In the genomic region with DNA sequence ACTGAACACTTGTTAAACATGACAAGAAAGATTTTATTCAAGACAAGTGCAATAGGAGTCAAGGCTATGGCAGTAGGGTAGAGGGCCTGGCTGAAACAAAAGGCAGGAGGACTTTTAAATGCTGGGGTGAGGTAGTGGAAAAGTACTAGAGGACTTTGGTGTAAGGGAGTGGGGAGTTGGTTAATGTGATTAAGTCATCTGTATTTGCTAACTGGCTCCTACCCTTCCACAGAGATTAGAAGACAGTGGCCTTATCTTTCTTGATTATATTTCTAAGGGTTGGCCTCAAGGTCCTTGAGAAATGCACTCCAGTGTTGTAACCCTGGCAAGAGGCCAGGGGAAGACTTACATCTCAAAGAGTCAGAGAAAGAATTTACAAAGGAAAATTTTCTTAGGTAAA, we compare ENCODE assay signal across 18 cellular contexts.
DNase-seq lines count a peak whose midpoint lies in the region; ATAC-seq, FAIRE-seq and TF ChIP-seq lines count a peak whose summit lies in the region.
"Had no signal": no experiment of that assay in that cellular context is flagged by ENCODE, and none has a peak within 500 bp of the region (broad histone marks: within the 10 kb centered on the region; RNA-seq: fewer than 3 reads in every experiment).

No MANE protein-coding gene starts in this region.

- H3K27ac ChIP-seq in pancreas (no peak overlapping the region), SK-N-SH (ENCODE audit: low read depth in 2 of 2, low read length in 1 of 2) (no peak overlapping the region)
- H3K27ac ChIP-seq: KMS-11 had no signal

- POLR2A ChIA-PET in HEK293T (lab: Yijun Ruan, JAX) = no interaction called here
- POLR2A ChIA-PET in activated CD8-positive, alpha-beta T cell treated with anti-CD3 and anti-CD28 coated beads, Interleukin-2, amount 10 ng/mL, durations not matched to agents 7 days and 5 days (lab: Charles Lee) = no interaction called here
- POLR2A ChIA-PET in SK-N-SH (lab: Yijun Ruan, JAX) = no interaction called here

- CTCF ChIA-PET in HEK293T (lab: Yijun Ruan, JAX) = no interaction called here
- CTCF ChIA-PET in activated CD8-positive, alpha-beta T cell treated with anti-CD3 and anti-CD28 coated beads, Interleukin-2, amount 10 ng/mL, durations not matched to agents 7 days and 5 days (lab: Charles Lee) = no interaction called here
- CTCF ChIA-PET in SK-N-SH (lab: Yijun Ruan, JAX) = no interaction called here

- H3K4me1 Mint-ChIP-seq in activated CD8-positive, alpha-beta T cell treated with anti-CD3 and anti-CD28 coated beads, Interleukin-2, amount 10 ng/mL, durations not matched to agents 7 days and 5 days (ENCODE audit: low read depth) = no peaks in the 10 kb centered on the region

- no peaks in the 10 kb centered on the region for H3K79me2 ChIP-seq in SK-N-SH (ENCODE audit: insufficient read depth)

- no peaks in the 10 kb centered on the region for H3K9me3 Mint-ChIP-seq in activated CD8-positive, alpha-beta T cell treated with anti-CD3 and anti-CD28 coated beads, Interleukin-2, amount 10 ng/mL, durations not matched to agents 7 days and 5 days (ENCODE audit: insufficient read depth)

- no peak overlapping the region for H3K9ac ChIP-seq in SK-N-SH
- H3K9ac ChIP-seq: KMS-11 had no signal

- H3K4me3 ChIP-seq in fibroblast of villous mesenchyme (ENCODE audit: low read depth, low read length) = no peak overlapping the region
- no peak overlapping the region for H3K4me3 ChIP-seq in pancreas
- H3K4me3 ChIP-seq in SK-N-SH (ENCODE audit: low read depth in 2 of 2, low read length in 1 of 2) = no peak overlapping the region

- H3K4me1 ChIP-seq in pancreas (no peaks in the 10 kb centered on the region), SK-N-SH (ENCODE audit: control insufficient read depth in 1 of 2, insufficient read depth in 2 of 2, low read depth in 1 of 2, low read length in 1 of 2) (no peaks in the 10 kb centered on the region; a peak in 1 of 4 replicates)

- no peak overlapping the region for H2AFZ ChIP-seq in SK-N-SH (ENCODE audit: low read depth)

- H3K36me3 Mint-ChIP-seq in activated CD8-positive, alpha-beta T cell treated with anti-CD3 and anti-CD28 coated beads, Interleukin-2, amount 10 ng/mL, durations not matched to agents 7 days and 5 days (ENCODE audit: low read depth) = no peaks in the 10 kb centered on the region
- H3K36me3 Mint-ChIP-seq: stimulated activated memory B cell treated with anti-CD40 and anti-IgM and Interleukin-4, amounts not matched to agents 10 μg/mL and 1 μg/mL and 100 μg/mL, for 72 hours had no signal

- ATAC-seq in pancreas = peak in 3 of 4 donors; percentile 15 to 61 (median 29)
- no peak for ATAC-seq in activated CD8-positive, alpha-beta T cell treated with anti-CD3 and anti-CD28 coated beads, Interleukin-2, amount 10 ng/mL, durations not matched to agents 7 days and 5 days
- ATAC-seq: activated T-cell treated with anti-CD3 and anti-CD28 coated beads, Interleukin-2, amount 50 U/mL, for 4 hours; stimulated activated memory B cell treated with anti-CD40 and anti-IgM and Interleukin-4, amounts not matched to agents 10 μg/mL and 1 μg/mL and 100 μg/mL, for 72 hours had no signal

- H3K27me3 Mint-ChIP-seq in activated CD8-positive, alpha-beta T cell treated with anti-CD3 and anti-CD28 coated beads, Interleukin-2, amount 10 ng/mL, durations not matched to agents 7 days and 5 days (ENCODE audit: low read depth) = no peaks in the 10 kb centered on the region
- H3K27me3 Mint-ChIP-seq: stimulated activated memory B cell treated with anti-CD40 and anti-IgM and Interleukin-4, amounts not matched to agents 10 μg/mL and 1 μg/mL and 100 μg/mL, for 72 hours had no signal

- no peak for TF ChIP-seq RAD21 in SK-N-SH (IDR thresholded peaks at IDR 0.05; ENCODE audit: low read length)

- DNase-seq in HEK293T (ENCODE audit: extremely low spot score) = peak; percentile 6
- peak; percentile 41 for DNase-seq in SKM-1 treated with dmso at 0.1 percent for 144 hours (lab: John Stamatoyannopoulos, UW; ENCODE audit: unreplicated experiment)
- peak; percentile 26 for DNase-seq in fibroblast of villous mesenchyme (ENCODE audit: low read depth)
- DNase-seq in pancreas = no peak
- no peak for DNase-seq in activated CD8-positive, alpha-beta T cell treated with anti-CD3 and anti-CD28 coated beads, Interleukin-2, amount 10 ng/mL, durations not matched to agents 7 days and 5 days
- no peak for DNase-seq in SK-N-SH
- DNase-seq in head of caudate nucleus = no peak
- no peak for DNase-seq in NCI-H510A treated with DMSO at 0.1 percent for 48 hours (lab: John Stamatoyannopoulos, UW)
- DNase-seq: activated CD4-positive, alpha-beta T cell treated with anti-CD3 and anti-CD28 coated beads for 48 hours; activated T-cell treated with anti-CD3 and anti-CD28 coated beads, Interleukin-2, amount 50 U/mL, for 4 hours; C1 segment of cervical spinal cord; foreskin melanocyte; NCI-H2171 treated with DMSO at 0.1 percent for 48 hours; stimulated activated CD4-positive, alpha-beta T cell treated with anti-CD3 and anti-CD28 coated beads, Interleukin-4, amount 100 ng/mL, for 24 hours; T-helper 1 cell had no signal

- H3F3A ChIP-seq in SK-N-SH (replicated peaks; ENCODE audit: insufficient read depth) = no peaks in the 10 kb centered on the region

- H3K9me2 ChIP-seq in SK-N-SH = no peaks in the 10 kb centered on the region

- H3K9me3 ChIP-seq in pancreas (no peaks in the 10 kb centered on the region), SK-N-SH (no peaks in the 10 kb centered on the region)

- H3K27me3 ChIP-seq in pancreas = no peaks in the 10 kb centered on the region
- no peaks in the 10 kb centered on the region for H3K27me3 ChIP-seq in SK-N-SH (ENCODE audit: insufficient read depth)

- TF ChIP-seq CTCF in fibroblast of villous mesenchyme (IDR thresholded peaks at IDR 0.05; ENCODE audit: insufficient read depth, low read depth, low read length) (no peak), pancreas (IDR thresholded peaks at IDR 0.05) (no peak), SK-N-SH (IDR thresholded peaks at IDR 0.05) (no peak)

- FAIRE-seq in pancreas (lab: Jason Lieb, UNC) = no peak
- FAIRE-seq: GM12891 had no signal

- H3K4me2 ChIP-seq in SK-N-SH = no peak overlapping the region
- H3K4me2 ChIP-seq: KMS-11 had no signal

- H3K36me3 ChIP-seq in pancreas = no peaks in the 10 kb centered on the region
- no peaks in the 10 kb centered on the region for H3K36me3 ChIP-seq in SK-N-SH (replicated peaks in 1 of 2; ENCODE audit: control insufficient read depth in 1 of 2, insufficient read depth in 2 of 2, low read length in 1 of 2)

- no peak for TF ChIP-seq EP300 in SK-N-SH (IDR thresholded peaks at IDR 0.05; ENCODE audit: borderline replicate concordance in 1 of 2, low read depth in 1 of 2, low read length in 1 of 2)

- no peak overlapping the region for H3K27ac Mint-ChIP-seq in activated CD8-positive, alpha-beta T cell treated with anti-CD3 and anti-CD28 coated beads, Interleukin-2, amount 10 ng/mL, durations not matched to agents 7 days and 5 days
- H3K27ac Mint-ChIP-seq: stimulated activated memory B cell treated with anti-CD40 and anti-IgM and Interleukin-4, amounts not matched to agents 10 μg/mL and 1 μg/mL and 100 μg/mL, for 72 hours had no signal

- intact Hi-C loops in pancreas (cut with DNase I) = no loop called here
- intact Hi-C loops in head of caudate nucleus (cut with DNase I) = no loop called here

- H3K4me3 Mint-ChIP-seq in activated CD8-positive, alpha-beta T cell treated with anti-CD3 and anti-CD28 coated beads, Interleukin-2, amount 10 ng/mL, durations not matched to agents 7 days and 5 days = no peak overlapping the region
- H3K4me3 Mint-ChIP-seq: activated T-cell treated with anti-CD3 and anti-CD28 coated beads, Interleukin-2, amount 50 U/mL, for 4 hours; stimulated activated memory B cell treated with anti-CD40 and anti-IgM and Interleukin-4, amounts not matched to agents 10 μg/mL and 1 μg/mL and 100 μg/mL, for 72 hours had no signal

- H4K20me1 ChIP-seq in SK-N-SH (ENCODE audit: insufficient read depth) = no peaks in the 10 kb centered on the region

TF ChIP-seq in HEK293T, 16 proteins besides CTCF, POLR2A, EP300 and RAD21 (continues in another document):
- TF ChIP-seq TARDBP (IDR thresholded peaks at IDR 0.05) = no peak
- TF ChIP-seq ELF4 (IDR thresholded peaks at IDR 0.05) = no peak
- TF ChIP-seq SUZ12 (IDR thresholded peaks at IDR 0.05) = no peak
- no peak for TF ChIP-seq FOXA1 (IDR thresholded peaks at IDR 0.05)
- no peak for TF ChIP-seq LEF1 (IDR thresholded peaks at IDR 0.05; ENCODE audit: borderline replicate concordance)
- TF ChIP-seq NFRKB (IDR thresholded peaks at IDR 0.05) = no peak
- TF ChIP-seq L3MBTL2 (conservative IDR thresholded peaks at IDR 0.05) = no peak
- TF ChIP-seq, protein P1, sequence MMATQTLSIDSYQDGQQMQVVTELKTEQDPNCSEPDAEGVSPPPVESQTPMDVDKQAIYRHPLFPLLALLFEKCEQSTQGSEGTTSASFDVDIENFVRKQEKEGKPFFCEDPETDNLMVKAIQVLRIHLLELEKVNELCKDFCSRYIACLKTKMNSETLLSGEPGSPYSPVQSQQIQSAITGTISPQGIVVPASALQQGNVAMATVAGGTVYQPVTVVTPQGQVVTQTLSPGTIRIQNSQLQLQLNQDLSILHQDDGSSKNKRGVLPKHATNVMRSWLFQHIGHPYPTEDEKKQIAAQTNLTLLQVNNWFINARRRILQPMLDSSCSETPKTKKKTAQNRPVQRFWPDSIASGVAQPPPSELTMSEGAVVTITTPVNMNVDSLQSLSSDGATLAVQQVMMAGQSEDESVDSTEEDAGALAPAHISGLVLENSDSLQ (IDR thresholded peaks at IDR 0.05) = no peak
- TF ChIP-seq FOXK2 (IDR thresholded peaks at IDR 0.05) = no peak
- no peak for TF ChIP-seq FOXM1 (IDR thresholded peaks at IDR 0.05; ENCODE audit: borderline replicate concordance)

TF ChIP-seq in SK-N-SH, 30 proteins besides CTCF, POLR2A, EP300 and RAD21 (continues in another document):
- no peak for TF ChIP-seq SMC3 (IDR thresholded peaks at IDR 0.05; ENCODE audit: low read depth, low read length)

Comparison
In these comparisons a context has a peak if more than half of its experiments do, and no peak if none do; other contexts are left out.
1. DNase-seq: peak in HEK293T (single experiment), SKM-1 treated with dmso at 0.1 percent for 144 hours (single experiment) and fibroblast of villous mesenchyme (single experiment); none in pancreas (0 of 6), activated CD8-positive, alpha-beta T cell treated with anti-CD3 and anti-CD28 coated beads, Interleukin-2, amount 10 ng/mL, durations not matched to agents 7 days and 5 days (single experiment), SK-N-SH (single experiment), head of caudate nucleus (0 of 42) and NCI-H510A treated with DMSO at 0.1 percent for 48 hours (single experiment).